In genomic region chr2:117917223-117917917, GRCh38 we compare ENCODE assay signal across 12 cellular contexts.
DNase-seq lines count a peak whose midpoint lies in the region; ATAC-seq and TF ChIP-seq lines count a peak whose summit lies in the region.
"Had no signal": no experiment of that assay in that cellular context is flagged by ENCODE, and none has a peak within 500 bp of the region (broad histone marks: within the 10 kb centered on the region; RNA-seq: fewer than 3 reads in every experiment).

No MANE protein-coding gene starts in this region.

- H3K4me1 Mint-ChIP-seq in GM23338, result no peaks in the 10 kb centered on the region; the same call in 2 of the 3 replicates
- no peaks in the 10 kb centered on the region for H3K4me1 Mint-ChIP-seq in nephron
- no peaks in the 10 kb centered on the region for H3K4me1 Mint-ChIP-seq in CD8-positive, alpha-beta T cell (ENCODE audit: low read depth)
- H3K4me1 Mint-ChIP-seq: activated naive CD8-positive, alpha-beta T cell treated with anti-CD3 and anti-CD28 coated beads for 36 hours had no signal

- TF ChIP-seq EP300 in esophagus muscularis mucosa (IDR thresholded peaks at IDR 0.05), result no peak
- no peak for TF ChIP-seq EP300 in upper lobe of left lung (IDR thresholded peaks at IDR 0.05)

- H3K4me1 ChIP-seq in GM23338 (ENCODE audit: insufficient read depth) (no peaks in the 10 kb centered on the region), PC-3 (ENCODE audit: insufficient read depth, low read length) (no peaks in the 10 kb centered on the region), esophagus muscularis mucosa (no peaks in the 10 kb centered on the region), upper lobe of left lung (no peaks in the 10 kb centered on the region)
- no peaks in the 10 kb centered on the region for H3K4me1 ChIP-seq in CD8-positive, alpha-beta T cell (ENCODE audit: insufficient read depth, low read length)
- H3K4me1 ChIP-seq: Peyer's patch had no signal

- H3F3A ChIP-seq in GM23338 (replicated peaks; ENCODE audit: low read depth) (no peaks in the 10 kb centered on the region), PC-3 (ENCODE audit: low read length, unreplicated experiment) (no peaks in the 10 kb centered on the region)

- H3K79me2 ChIP-seq in GM23338 (replicated peaks; ENCODE audit: insufficient read depth) (no peaks in the 10 kb centered on the region), PC-3 (ENCODE audit: low read length) (no peaks in the 10 kb centered on the region)

- H3K4me3 ChIP-seq in GM23338 (no peak overlapping the region), PC-3 (ENCODE audit: low read length) (no peak overlapping the region), esophagus muscularis mucosa (no peak overlapping the region), upper lobe of left lung (no peak overlapping the region)
- H3K4me3 ChIP-seq in CD8-positive, alpha-beta T cell (ENCODE audit: low read depth, low read length), result no peak overlapping the region
- H3K4me3 ChIP-seq: lung, Peyer's patch, skin epidermis had no signal

- H3K36me3 Mint-ChIP-seq in GM23338 (ENCODE audit: low read depth) (peaks cover 27% of the 10 kb centered on the region), nephron (ENCODE audit: low read depth) (peaks cover 57% of the 10 kb centered on the region)
- H3K36me3 Mint-ChIP-seq in CD8-positive, alpha-beta T cell, result peaks cover 91% of the 10 kb centered on the region

- H3K27ac Mint-ChIP-seq in GM23338 (no peak overlapping the region), nephron (no peak overlapping the region)
- H3K27ac Mint-ChIP-seq in CD8-positive, alpha-beta T cell, result no peak overlapping the region
- H3K27ac Mint-ChIP-seq: activated naive CD8-positive, alpha-beta T cell treated with anti-CD3 and anti-CD28 coated beads for 36 hours had no signal

- TF ChIP-seq CTCF in GM23338 (conservative IDR thresholded peaks at IDR 0.05; ENCODE audit: low read depth in 2 of 2), result peak; percentile 58 to 74
- peak; percentile 50 for TF ChIP-seq CTCF in PC-3 (conservative IDR thresholded peaks at IDR 0.05; ENCODE audit: low read depth, low read length)
- TF ChIP-seq CTCF in esophagus muscularis mucosa (IDR thresholded peaks at IDR 0.05), result no peak
- peak in 2 of 3 experiments; percentile 28 to 38 for TF ChIP-seq CTCF in nephron (IDR thresholded peaks at IDR 0.05; ENCODE audit: unreplicated experiment in 3 of 3)
- no peak for TF ChIP-seq CTCF in upper lobe of left lung (IDR thresholded peaks at IDR 0.05)
- no peak for TF ChIP-seq CTCF in CD8-positive, alpha-beta T cell (IDR thresholded peaks at IDR 0.05)

- H3K9me2 ChIP-seq in GM23338 (ENCODE audit: insufficient read depth), result no peaks in the 10 kb centered on the region
- H3K9me2 ChIP-seq in PC-3 (replicated peaks; ENCODE audit: low read length), result no peaks in the 10 kb centered on the region

- H3K4me3 Mint-ChIP-seq in GM23338 (no peak overlapping the region), nephron (no peak overlapping the region)
- H3K4me3 Mint-ChIP-seq in CD8-positive, alpha-beta T cell, result no peak overlapping the region
- H3K4me3 Mint-ChIP-seq: activated naive CD8-positive, alpha-beta T cell treated with anti-CD3 and anti-CD28 coated beads for 36 hours had no signal

- H3K27ac ChIP-seq in GM23338 (ENCODE audit: low read depth) (no peak overlapping the region), PC-3 (ENCODE audit: low read length) (no peak overlapping the region), esophagus muscularis mucosa (replicated peaks in 1 of 4) (no peak overlapping the region), upper lobe of left lung (no peak overlapping the region)
- no peak overlapping the region for H3K27ac ChIP-seq in CD8-positive, alpha-beta T cell (ENCODE audit: low read depth, low read length)
- H3K27ac ChIP-seq: Peyer's patch, skin epidermis had no signal

- H3K27me3 ChIP-seq in GM23338 (ENCODE audit: insufficient read depth) (no peaks in the 10 kb centered on the region), PC-3 (ENCODE audit: low read length) (no peaks in the 10 kb centered on the region), esophagus muscularis mucosa (no peaks in the 10 kb centered on the region), upper lobe of left lung (no peaks in the 10 kb centered on the region)
- H3K27me3 ChIP-seq in CD8-positive, alpha-beta T cell (ENCODE audit: insufficient read depth, low read length), result no peaks in the 10 kb centered on the region
- H3K27me3 ChIP-seq: Peyer's patch had no signal

- 91% methylated on average over 14 of the region's 19 CpGs for WGBS in esophagus muscularis mucosa
- WGBS in upper lobe of left lung, 2 donors, result 91 to 94% methylated on average over 17 to 19 of the region's 19 CpGs

- H3K9me3 ChIP-seq in PC-3 (ENCODE audit: low read length) (no peaks in the 10 kb centered on the region), esophagus muscularis mucosa (peaks cover 0 to 11% (median 3%) of the 10 kb centered on the region in 4 donors), upper lobe of left lung (peaks cover 0 to 5% (median 2%) of the 10 kb centered on the region in 4 donors)
- peaks cover 6% of the 10 kb centered on the region for H3K9me3 ChIP-seq in CD8-positive, alpha-beta T cell (ENCODE audit: low read length)

- peaks cover 6% of the 10 kb centered on the region; the same call in 2 of the 3 replicates for H3K9me3 Mint-ChIP-seq in GM23338
- H3K9me3 Mint-ChIP-seq in nephron, result peaks cover 11% of the 10 kb centered on the region
- peaks cover 16% of the 10 kb centered on the region for H3K9me3 Mint-ChIP-seq in CD8-positive, alpha-beta T cell

- CTCF ChIA-PET in PC-3 (lab: Charles Lee), result no interaction called here
- CTCF ChIA-PET in CD8-positive, alpha-beta T cell (lab: Charles Lee), result no interaction called here

- POLR2A ChIA-PET in PC-3 (lab: Charles Lee; ENCODE audit: unreplicated experiment), result no interaction called here
- POLR2A ChIA-PET in CD8-positive, alpha-beta T cell (lab: Charles Lee), result interaction anchor here (0.6 kb wide), 1 partner anchor 69 kb away, joined by 5 read pairs; no protein-coding TSS in a partner anchor

- intact Hi-C loops in PC-3 (cut with micrococcal nuclease), result loop anchor here (5.0 kb wide), 1 partner anchor 75 kb away; no protein-coding TSS in a partner anchor
- intact Hi-C loops in esophagus muscularis mucosa (cut with DNase I), result no loop called here
- intact Hi-C loops in CD8-positive, alpha-beta T cell (cut with DNase I, micrococcal nuclease), result no loop called here

- peaks cover 4% of the 10 kb centered on the region for H3K27me3 Mint-ChIP-seq in GM23338 (ENCODE audit: insufficient read depth, low read depth, poor library complexity)
- no peaks in the 10 kb centered on the region for H3K27me3 Mint-ChIP-seq in nephron (ENCODE audit: low read depth)
- H3K27me3 Mint-ChIP-seq in CD8-positive, alpha-beta T cell (ENCODE audit: low read depth), result no peaks in the 10 kb centered on the region
- H3K27me3 Mint-ChIP-seq: activated naive CD8-positive, alpha-beta T cell treated with anti-CD3 and anti-CD28 coated beads for 36 hours had no signal

- DNase-seq in GM23338 (ENCODE audit: low spot score) (peak; percentile 67), PC-3 (peak; percentile 20), esophagus muscularis mucosa (ENCODE audit: extremely low spot score) (peak; percentile 66), T-helper 9 cell (no peak), upper lobe of left lung (no peak)
- no peak for DNase-seq in CD8-positive, alpha-beta T cell
- DNase-seq: activated naive CD8-positive, alpha-beta T cell treated with anti-CD3 and anti-CD28 coated beads for 36 hours; Peyer's patch had no signal

- no peak overlapping the region for H3K4me2 ChIP-seq in GM23338
- no peak overlapping the region for H3K4me2 ChIP-seq in PC-3 (ENCODE audit: low read length)

- H2AFZ ChIP-seq in GM23338 (no peak overlapping the region), PC-3 (ENCODE audit: low read length) (no peak overlapping the region)

- BruUV-seq in PC-3 (replicated peaks; lab: Mats Ljungman, UMichigan), result no TSS peak

- TF ChIP-seq POLR2A in esophagus muscularis mucosa (IDR thresholded peaks at IDR 0.05; ENCODE audit: low read depth) (no peak), upper lobe of left lung (IDR thresholded peaks at IDR 0.05) (no peak)

- no peak overlapping the region for H3K9ac ChIP-seq in PC-3 (ENCODE audit: low read length)

- ATAC-seq in GM23338, result peak; percentile 88
- peak; percentile 43; the same call in 1 of the 2 replicates for ATAC-seq in PC-3
- ATAC-seq in HG02884 (IDR thresholded peaks at IDR 0.05; ENCODE audit: unreplicated experiment), result no peak
- no peak for ATAC-seq in upper lobe of left lung (ENCODE audit: low FRiP score in 2 of 2)
- ATAC-seq in CD8-positive, alpha-beta T cell, result no peak

- H4K20me1 ChIP-seq in GM23338 (replicated peaks; ENCODE audit: insufficient read depth) (no peaks in the 10 kb centered on the region; the same call in none of the 2 replicates), PC-3 (ENCODE audit: low read length) (no peaks in the 10 kb centered on the region)

- H3K36me3 ChIP-seq in GM23338 (ENCODE audit: insufficient read depth) (peaks cover 8% of the 10 kb centered on the region; the same call in 1 of the 2 replicates), PC-3 (ENCODE audit: low read depth, low read length) (peaks cover 31% of the 10 kb centered on the region; the same call in 1 of the 2 replicates), esophagus muscularis mucosa (peaks cover 39 to 80% (median 69%) of the 10 kb centered on the region in 4 donors), upper lobe of left lung (peaks cover 15 to 66% (median 58%) of the 10 kb centered on the region in 4 donors)
- peaks cover 43% of the 10 kb centered on the region for H3K36me3 ChIP-seq in CD8-positive, alpha-beta T cell (ENCODE audit: insufficient read depth, low read length)

TF ChIP-seq in GM23338, 12 proteins besides CTCF, POLR2A, EP300 and RAD21:
- TF ChIP-seq ZNF114 (CRISPR knock-in tag; IDR thresholded peaks at IDR 0.05), result no peak

Comparison
In these comparisons a context has a peak if more than half of its experiments do, and no peak if none do; other contexts are left out.
1. ATAC-seq: peak in GM23338 (single experiment) and PC-3 (single experiment); none in HG02884 (single experiment), upper lobe of left lung (0 of 2) and CD8-positive, alpha-beta T cell (single experiment).
2. DNase-seq: peak in GM23338 (single experiment), PC-3 (single experiment) and esophagus muscularis mucosa (single experiment); none in T-helper 9 cell (single experiment), upper lobe of left lung (0 of 2) and CD8-positive, alpha-beta T cell (0 of 7).
3. CTCF ChIP-seq: peak in GM23338 (2 of 2), PC-3 (single experiment) and nephron (2 of 3); none in esophagus muscularis mucosa (0 of 3), upper lobe of left lung (0 of 6) and CD8-positive, alpha-beta T cell (single experiment).